ENCODE assay signal across 26 cellular contexts in the genomic region with DNA sequence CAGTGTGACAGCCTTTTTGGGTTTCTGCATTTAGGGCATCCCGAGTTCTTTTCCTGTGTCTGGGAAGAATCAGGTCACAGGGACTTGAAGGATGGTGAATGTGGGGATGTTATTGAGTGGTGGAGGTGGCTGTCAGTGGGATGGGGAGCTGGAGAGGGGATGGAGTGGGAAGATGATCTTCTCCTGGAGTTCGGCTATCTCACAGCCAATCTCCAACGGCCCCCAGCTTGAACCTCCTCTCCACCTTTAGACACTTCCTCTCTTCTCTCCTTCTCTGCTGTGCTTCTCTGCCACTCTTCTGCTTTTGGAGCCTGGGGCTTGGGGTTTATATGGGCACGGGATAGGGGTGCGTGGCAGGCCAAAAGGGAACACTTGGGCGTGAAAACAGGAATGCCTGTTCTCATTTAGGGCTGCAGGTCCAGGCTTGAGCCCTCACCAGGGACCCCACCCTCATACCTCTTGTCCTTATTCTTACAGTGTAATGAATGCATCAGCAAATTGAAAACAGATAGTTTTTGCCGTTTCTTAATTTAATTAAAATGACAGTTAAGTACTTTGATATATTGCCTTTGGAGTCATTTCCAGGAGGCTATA. TPM values are rescaled to one million over a fixed set of nuclear protein-coding genes. Genes with fewer than 3 reads are reported as not detected.
A peak's percentile ranks its signal among the peaks of the same experiment; 100 is the strongest.
DNase-seq lines count a peak whose midpoint lies in the region; ATAC-seq, FAIRE-seq and TF ChIP-seq lines count a peak whose summit lies in the region.
"Had no signal": no experiment of that assay in that cellular context is flagged by ENCODE, and none has a peak within 500 bp of the region (broad histone marks: within the 10 kb centered on the region; RNA-seq: fewer than 3 reads in every experiment).

No MANE protein-coding gene starts in this region.

- no peak overlapping the region for H3K4me3 Mint-ChIP-seq in CD4-positive, alpha-beta T cell
- no peak overlapping the region for H3K4me3 Mint-ChIP-seq in T-helper 17 cell
- H3K4me3 Mint-ChIP-seq in activated CD8-positive, alpha-beta memory T cell treated with anti-CD3 and anti-CD28 coated beads, Interleukin-2, amount 10 ng/mL, durations not matched to agents 7 days and 5 days: no peak overlapping the region

- peaks cover 92% of the 10 kb centered on the region for H3K79me2 ChIP-seq in keratinocyte (ENCODE audit: control insufficient read depth, insufficient read depth, low read length)

- no peaks in the 10 kb centered on the region for H3K9me1 ChIP-seq in keratinocyte (ENCODE audit: control insufficient read depth, extremely low read depth, insufficient read depth, low read length)

- DNase-seq in BE2C (peak; percentile 10), T-helper 17 cell (no peak), keratinocyte (ENCODE audit: low read depth, low spot score) (no peak), cerebellar cortex (ENCODE audit: low spot score) (no peak), NCI-H2029 treated with DMSO at 0.1 percent for 48 hours (lab: John Stamatoyannopoulos, UW) (no peak)
- DNase-seq in CD4-positive, alpha-beta T cell: no peak
- no peak for DNase-seq in activated CD8-positive, alpha-beta memory T cell treated with anti-CD3 and anti-CD28 coated beads, Interleukin-2, amount 10 ng/mL, durations not matched to agents 7 days and 5 days
- DNase-seq: activated CD4-positive, alpha-beta T cell treated with anti-CD3 and anti-CD28 coated beads, Interleukin-2, amount 50 U/mL, for 1 hour; activated CD8-positive, alpha-beta memory T cell treated with anti-CD3 and anti-CD28 coated beads, Interleukin-2, amount 50 U/mL, for 48 hours; COR-L47; DND-41; effector CD4-positive, alpha-beta T cell; gastrocnemius medialis; kidney glomerular epithelial cell; NCI-H1694; NCI-H526 treated with DMSO at 0.1 percent for 48 hours; retina; stimulated activated naive CD4-positive, alpha-beta T cell treated with Interleukin-2 at 50 U/mL for 16 hours; SW 1271 had no signal

- peak; percentile 13 for FAIRE-seq in keratinocyte (lab: Jason Lieb, UNC)
- FAIRE-seq: GM12892, TTC549 had no signal

- no peak for TF ChIP-seq CTCF in BE2C (IDR thresholded peaks at IDR 0.05; ENCODE audit: low read depth, low read length)
- no peak for TF ChIP-seq CTCF in CD4-positive, alpha-beta T cell (IDR thresholded peaks at IDR 0.05)
- TF ChIP-seq CTCF in keratinocyte (optimal IDR thresholded peaks at IDR 0.05 in 1 of 3, IDR thresholded peaks at IDR 0.05 in 1 of 3, conservative IDR thresholded peaks at IDR 0.05 in 1 of 3; ENCODE audit: extremely low read depth in 1 of 3, insufficient read depth in 2 of 3, low read length in 3 of 3): no peak

- no peak overlapping the region for H3K4me3 ChIP-seq in BE2C (ENCODE audit: low read depth, low read length)
- no peak overlapping the region for H3K4me3 ChIP-seq in keratinocyte (ENCODE audit: control insufficient read depth in 2 of 3, extremely low read depth in 1 of 3, insufficient read depth in 2 of 3, low read depth in 1 of 3, low read length in 3 of 3)
- H3K4me3 ChIP-seq: esophagus muscularis mucosa, gastrocnemius medialis, lung, smooth muscle cell, tibial nerve had no signal

- H3K27me3 ChIP-seq in BE2C (no peaks in the 10 kb centered on the region), keratinocyte (ENCODE audit: control insufficient read depth, extremely low read depth, insufficient read depth, low read length) (no peaks in the 10 kb centered on the region)
- no peaks in the 10 kb centered on the region for H3K27me3 ChIP-seq in CD4-positive, alpha-beta T cell (ENCODE audit: control insufficient read depth, insufficient read depth, low read length)
- H3K27me3 ChIP-seq: esophagus muscularis mucosa, gastrocnemius medialis, tibial nerve had no signal

- intact Hi-C loops in CD4-positive, alpha-beta T cell (cut with DNase I, micrococcal nuclease): no loop called here

- CTCF ChIA-PET in CD4-positive, alpha-beta T cell (lab: Charles Lee): no interaction called here
- CTCF ChIA-PET in activated CD8-positive, alpha-beta memory T cell treated with anti-CD3 and anti-CD28 coated beads, Interleukin-2, amount 10 ng/mL, durations not matched to agents 7 days and 5 days (lab: Charles Lee): no interaction called here

- H3K4me2 ChIP-seq in keratinocyte (ENCODE audit: control insufficient read depth, extremely low read depth, insufficient read depth, low read depth, low read length): no peak overlapping the region
- H3K4me2 ChIP-seq: KMS-11, smooth muscle cell had no signal

- no peaks in the 10 kb centered on the region for H3K9me3 Mint-ChIP-seq in CD4-positive, alpha-beta T cell
- no peaks in the 10 kb centered on the region for H3K9me3 Mint-ChIP-seq in activated CD8-positive, alpha-beta memory T cell treated with anti-CD3 and anti-CD28 coated beads, Interleukin-2, amount 10 ng/mL, durations not matched to agents 7 days and 5 days (ENCODE audit: low read depth)

- H3K27ac Mint-ChIP-seq in CD4-positive, alpha-beta T cell: peak overlapping the region; percentile 64
- H3K27ac Mint-ChIP-seq in T-helper 17 cell: peak overlapping the region; percentile 67
- H3K27ac Mint-ChIP-seq in activated CD8-positive, alpha-beta memory T cell treated with anti-CD3 and anti-CD28 coated beads, Interleukin-2, amount 10 ng/mL, durations not matched to agents 7 days and 5 days: no peak overlapping the region

- H3K9me3 ChIP-seq in BE2C (no peaks in the 10 kb centered on the region), T-helper 17 cell (ENCODE audit: control insufficient read depth, low read length, poor library complexity, severe bottlenecking) (no peaks in the 10 kb centered on the region), keratinocyte (ENCODE audit: control insufficient read depth, low read depth, low read length) (no peaks in the 10 kb centered on the region)
- H3K9me3 ChIP-seq in CD4-positive, alpha-beta T cell (ENCODE audit: control insufficient read depth, low read length): no peaks in the 10 kb centered on the region
- H3K9me3 ChIP-seq: esophagus muscularis mucosa, gastrocnemius medialis had no signal

- peaks cover 3% of the 10 kb centered on the region; the same call in 1 of the 2 replicates for H3K4me1 ChIP-seq in BE2C
- peaks cover 8% of the 10 kb centered on the region for H3K4me1 ChIP-seq in keratinocyte (ENCODE audit: control insufficient read depth, extremely low read depth, insufficient read depth, low read length)

- H2AFZ ChIP-seq in keratinocyte (ENCODE audit: control insufficient read depth, low read length): no peak overlapping the region

- H4K20me1 ChIP-seq in keratinocyte (ENCODE audit: control insufficient read depth, extremely low read depth, insufficient read depth, low read length): peaks cover 25% of the 10 kb centered on the region

- no peak overlapping the region for H3K27ac ChIP-seq in CD4-positive, alpha-beta T cell (ENCODE audit: low read depth, low read length)
- no peak overlapping the region for H3K27ac ChIP-seq in keratinocyte (ENCODE audit: control insufficient read depth, insufficient read depth, low read length)
- H3K27ac ChIP-seq: esophagus muscularis mucosa, KMS-11, tibial nerve had no signal

- POLR2A ChIA-PET in CD4-positive, alpha-beta T cell (lab: Charles Lee): no interaction called here

- no peak for ATAC-seq in CD4-positive, alpha-beta T cell (ENCODE audit: poor library complexity)
- no peak for ATAC-seq in T-helper 17 cell
- no peak for ATAC-seq in activated CD8-positive, alpha-beta memory T cell treated with anti-CD3 and anti-CD28 coated beads, Interleukin-2, amount 10 ng/mL, durations not matched to agents 7 days and 5 days
- ATAC-seq: gastrocnemius medialis had no signal

- H3K27me3 Mint-ChIP-seq in CD4-positive, alpha-beta T cell: no peaks in the 10 kb centered on the region
- no peaks in the 10 kb centered on the region for H3K27me3 Mint-ChIP-seq in T-helper 17 cell
- no peaks in the 10 kb centered on the region for H3K27me3 Mint-ChIP-seq in activated CD8-positive, alpha-beta memory T cell treated with anti-CD3 and anti-CD28 coated beads, Interleukin-2, amount 10 ng/mL, durations not matched to agents 7 days and 5 days

- dilution Hi-C loops in keratinocyte (cut with MboI; ENCODE audit: extremely low pct_ligation_motif_present, low sequenced_read_pairs): no loop called here

- peaks cover 34% of the 10 kb centered on the region for H3K36me3 Mint-ChIP-seq in CD4-positive, alpha-beta T cell (ENCODE audit: low read depth)
- peaks cover 2% of the 10 kb centered on the region for H3K36me3 Mint-ChIP-seq in T-helper 17 cell (ENCODE audit: low read depth)
- peaks cover 11% of the 10 kb centered on the region for H3K36me3 Mint-ChIP-seq in activated CD8-positive, alpha-beta memory T cell treated with anti-CD3 and anti-CD28 coated beads, Interleukin-2, amount 10 ng/mL, durations not matched to agents 7 days and 5 days

- H3K36me3 ChIP-seq in BE2C (peaks cover 5% of the 10 kb centered on the region; the same call in 1 of the 2 replicates), keratinocyte (ENCODE audit: control insufficient read depth in 2 of 2, extremely low read depth in 1 of 2, insufficient read depth in 2 of 2, low read length in 2 of 2) (no peaks in the 10 kb centered on the region)

- H3K9ac ChIP-seq in keratinocyte (ENCODE audit: control insufficient read depth, extremely low read depth, insufficient read depth, low read length): no peak overlapping the region
- H3K9ac ChIP-seq: KMS-11 had no signal

- peaks cover 70% of the 10 kb centered on the region for H3K4me1 Mint-ChIP-seq in CD4-positive, alpha-beta T cell (ENCODE audit: low read depth)
- peaks cover 20% of the 10 kb centered on the region for H3K4me1 Mint-ChIP-seq in T-helper 17 cell
- peaks cover 47% of the 10 kb centered on the region for H3K4me1 Mint-ChIP-seq in activated CD8-positive, alpha-beta memory T cell treated with anti-CD3 and anti-CD28 coated beads, Interleukin-2, amount 10 ng/mL, durations not matched to agents 7 days and 5 days

RNA-seq across cellular contexts. Expression of a gene that starts 37.5 kb away (rescaled TPM):
- polyA plus RNA-seq in BE2C (2012; ENCODE audit: insufficient read depth, insufficient read length, low read depth): 21.8 TPM
- total RNA-seq in CD4-positive, alpha-beta T cell: 10 to 100 TPM; 70.4 to 74.8 TPM
- 10 to 100 TPM; 69.1 to 86.2 TPM for total RNA-seq in T-helper 17 cell
- 30.0 to 44.8 TPM (median 42.3 TPM) in 3 replicates for polyA plus RNA-seq in keratinocyte
- polyA plus RNA-seq in keratinocyte (2011; ENCODE audit: low read depth): 59.7 TPM
- 21.3 and 40.9 TPM in 2 replicates for polyA plus RNA-seq in keratinocyte (2011; cell fraction: cytosol; rRNA removed)
- 67.1 and 73.7 TPM in 2 replicates for polyA plus RNA-seq in keratinocyte (2011; cell fraction: nucleus; rRNA removed)
- polyA plus RNA-seq in keratinocyte (2012; ENCODE audit: low replicate concordance): 32.6 and 44.1 TPM in 2 replicates
- polyA minus RNA-seq in keratinocyte: 198 to 330 TPM (median 260 TPM) in 3 replicates
- polyA minus RNA-seq in keratinocyte (2011; cell fraction: cytosol; rRNA and poly(A)+ RNA removed): 70.8 TPM
- 287 and 513 TPM in 2 replicates for polyA minus RNA-seq in keratinocyte (2011; cell fraction: nucleus; rRNA and poly(A)+ RNA removed)
- 10 to 100 TPM; 44.9 to 47.3 TPM for total RNA-seq in activated CD8-positive, alpha-beta memory T cell treated with anti-CD3 and anti-CD28 coated beads, Interleukin-2, amount 10 ng/mL, durations not matched to agents 7 days and 5 days
